ENCODE assay signal across 11 cellular contexts in genomic region chr2:233240897-233241296, GRCh38. TPM values are rescaled to one million over a fixed set of nuclear protein-coding genes. Genes with fewer than 3 reads are reported as not detected.
DNase-seq lines count a peak whose midpoint lies in the region; ATAC-seq, FAIRE-seq and TF ChIP-seq lines count a peak whose summit lies in the region.
"Had no signal": no experiment of that assay in that cellular context is flagged by ENCODE, and none has a peak within 500 bp of the region (broad histone marks: within the 10 kb centered on the region; RNA-seq: fewer than 3 reads in every experiment).

No MANE protein-coding gene starts in this region.

- H3K9me3 Mint-ChIP-seq in effector memory CD8-positive, alpha-beta T cell, result peaks cover 2 to 8% of the 10 kb centered on the region in 2 donors
- peaks cover 8% of the 10 kb centered on the region for H3K9me3 Mint-ChIP-seq in nephron progenitor cell

- peak overlapping the region; percentile 82 to 88 for H3K27ac Mint-ChIP-seq in effector memory CD8-positive, alpha-beta T cell
- H3K27ac Mint-ChIP-seq in nephron progenitor cell, result no peak overlapping the region

- peak; percentile 71 for ATAC-seq in GM21737 (IDR thresholded peaks at IDR 0.05; ENCODE audit: unreplicated experiment)
- ATAC-seq in effector memory CD8-positive, alpha-beta T cell (replicated peaks), result peak; percentile 88

- H4K20me1 ChIP-seq in OCI-LY7 (ENCODE audit: insufficient read depth, low read length), result no peaks in the 10 kb centered on the region

- peaks cover 9% of the 10 kb centered on the region for H3K36me3 Mint-ChIP-seq in effector memory CD8-positive, alpha-beta T cell (ENCODE audit: insufficient read depth)
- H3K36me3 Mint-ChIP-seq in nephron progenitor cell (ENCODE audit: low read depth), result no peaks in the 10 kb centered on the region

- peaks cover 45 to 52% of the 10 kb centered on the region in 2 donors for H3K4me1 Mint-ChIP-seq in effector memory CD8-positive, alpha-beta T cell (ENCODE audit: low read depth in 2 of 2)
- no peaks in the 10 kb centered on the region for H3K4me1 Mint-ChIP-seq in nephron progenitor cell

- no peaks in the 10 kb centered on the region for H3K27me3 Mint-ChIP-seq in effector memory CD8-positive, alpha-beta T cell
- peaks cover 27% of the 10 kb centered on the region for H3K27me3 Mint-ChIP-seq in nephron progenitor cell (ENCODE audit: low read depth, poor library complexity)

- H3K4me3 ChIP-seq in OCI-LY7 (ENCODE audit: low read depth, low read length, poor library complexity, severe bottlenecking), result peak overlapping the region; percentile 23
- H3K4me3 ChIP-seq: thoracic aorta had no signal

- POLR2A ChIA-PET in OCI-LY7 (lab: Charles Lee), result interaction anchor here (0.5 to 2.6 kb wide), 16 partner anchors 9 to 1548 kb away, joined by 3 to 17 read pairs (median 4); partner anchors contain the start of gene INPP5D

- peak overlapping the region; percentile 57 for H3K4me2 ChIP-seq in OCI-LY7 (ENCODE audit: low read length)

- no peak for TF ChIP-seq POLR2A in GM12891 (IDR thresholded peaks at IDR 0.05; ENCODE audit: low read depth, low read length)

- H2AFZ ChIP-seq in OCI-LY7 (ENCODE audit: low read length), result peak overlapping the region; percentile 48; the same call in 1 of the 2 replicates

- no peaks in the 10 kb centered on the region for H3K79me2 ChIP-seq in OCI-LY7 (ENCODE audit: insufficient read depth, low read depth, low read length)

- H3K4me1 ChIP-seq in OCI-LY7 (ENCODE audit: insufficient read depth, low read length, poor library complexity, severe bottlenecking), result peaks cover 34% of the 10 kb centered on the region

- no peaks in the 10 kb centered on the region for H3K9me3 ChIP-seq in OCI-LY7 (ENCODE audit: low read length)
- H3K9me3 ChIP-seq: thoracic aorta had no signal

- CTCF ChIA-PET in OCI-LY7 (lab: Charles Lee; ENCODE audit: unreplicated experiment), result interaction anchor here (0.9 kb wide), 1 partner anchor 117 kb away, joined by 3 read pairs; no protein-coding TSS in a partner anchor

- no peaks in the 10 kb centered on the region for H3K36me3 ChIP-seq in OCI-LY7 (ENCODE audit: insufficient read depth, low read length)
- H3K36me3 ChIP-seq: thoracic aorta had no signal

- TF ChIP-seq CTCF in OCI-LY7 (conservative IDR thresholded peaks at IDR 0.05; ENCODE audit: low read length), result no peak
- no peak for TF ChIP-seq CTCF in nephron progenitor cell (IDR thresholded peaks at IDR 0.05)

- no peaks in the 10 kb centered on the region for H3K9me2 ChIP-seq in OCI-LY7 (ENCODE audit: insufficient read depth, low read length)

- H3K4me3 Mint-ChIP-seq in effector memory CD8-positive, alpha-beta T cell, result peak overlapping the region; percentile 58 to 75
- H3K4me3 Mint-ChIP-seq in nephron progenitor cell, result no peak overlapping the region

- DNase-seq in GM12891 (ENCODE audit: insufficient read length, low spot score), result no peak
- DNase-seq in OCI-LY7 (ENCODE audit: low spot score), result peak; percentile 77
- peak in 1 of 3 experiments; percentile 20 for DNase-seq in effector memory CD8-positive, alpha-beta T cell
- DNase-seq in NCI-H1436 treated with DMSO at 0.1 percent for 48 hours (lab: John Stamatoyannopoulos, UW), result no peak
- no peak for DNase-seq in NCI-H187 treated with DMSO at 0.1 percent for 48 hours (lab: John Stamatoyannopoulos, UW)
- DNase-seq in nephron progenitor cell, result no peak
- no peak for DNase-seq in cerebellar nuclear complex (lab: John Stamatoyannopoulos, UW)
- DNase-seq: NCI-H146, SHP77 had no signal

- peak; percentile 70 for FAIRE-seq in GM12891 (lab: Jason Lieb, UNC)

- intact Hi-C loops in OCI-LY7 (cut with micrococcal nuclease; ENCODE audit: unreplicated experiment), result no loop called here

- peak overlapping the region; percentile 57 for H3K27ac ChIP-seq in OCI-LY7 (ENCODE audit: low read depth, low read length, poor library complexity, severe bottlenecking)
- H3K27ac ChIP-seq: thoracic aorta had no signal

- no TSS peak for BruUV-seq in OCI-LY7 (replicated peaks; lab: Mats Ljungman, UMichigan)

TF ChIP-seq in GM12891, 5 proteins besides CTCF, POLR2A, EP300 and RAD21:
- TF ChIP-seq POLR2AphosphoS5 (IDR thresholded peaks at IDR 0.05; ENCODE audit: low read depth, low read length) (no peak), SPI1 (IDR thresholded peaks at IDR 0.05; ENCODE audit: low read depth, low read length) (peak; percentile 87)

RNA-seq across cellular contexts. Expression of gene ATG16L1, which starts 10.6 kb away (rescaled TPM):
- polyA plus RNA-seq in GM12891 (2012; ENCODE audit: low read depth, missing spikeins), result 10.4 TPM
- total RNA-seq in OCI-LY7 (2014; rRNA removed; shearing (Covaris generic)), result 42.5 and 44.9 TPM in 2 replicates
- total RNA-seq in OCI-LY7 (2022), result 31.8 and 36.2 TPM in 2 replicates
